In the genomic region with DNA sequence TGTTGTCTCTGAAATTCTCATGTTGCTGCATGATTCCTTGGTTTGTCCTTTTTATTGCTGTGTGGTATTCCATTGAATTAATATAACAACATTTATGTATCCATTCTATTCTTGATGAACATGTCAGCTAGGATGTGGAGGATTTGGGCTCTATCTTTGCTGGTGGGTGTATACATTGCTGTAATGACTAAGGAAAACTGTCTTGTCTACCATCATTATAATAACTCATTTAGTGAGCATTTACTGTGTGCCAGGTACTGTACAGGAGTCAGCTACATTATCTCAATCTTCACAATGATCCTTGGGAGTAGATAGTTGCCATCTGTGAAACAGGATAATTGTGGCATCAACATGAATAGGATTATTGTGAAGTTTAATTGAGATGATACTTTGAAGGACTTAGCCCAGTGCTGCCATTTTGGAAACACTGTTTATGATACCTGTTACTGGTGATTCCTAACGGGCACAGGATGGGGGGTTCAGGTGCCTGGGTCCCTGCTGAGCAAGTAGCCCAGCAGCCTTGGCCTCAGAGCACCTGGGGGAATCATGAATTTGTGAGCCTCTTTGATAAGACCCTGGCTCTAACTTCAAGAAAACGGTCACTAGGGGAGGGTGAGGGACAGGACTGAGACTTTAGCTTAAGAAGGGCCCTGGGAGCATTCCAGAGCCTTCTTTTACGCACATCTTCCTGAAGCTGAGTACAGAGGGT, we compare ENCODE assay signal across 13 cellular contexts. TPM values are rescaled to one million over a fixed set of nuclear protein-coding genes. Genes with fewer than 3 reads are reported as not detected.
DNase-seq lines count a peak whose midpoint lies in the region; ATAC-seq and TF ChIP-seq lines count a peak whose summit lies in the region.
"Had no signal": no experiment of that assay in that cellular context is flagged by ENCODE, and none has a peak within 500 bp of the region (broad histone marks: within the 10 kb centered on the region; RNA-seq: fewer than 3 reads in every experiment).

No MANE protein-coding gene starts in this region.

- H3K9me3 Mint-ChIP-seq in WTC11 = no peaks in the 10 kb centered on the region

- H3K9ac ChIP-seq in BLaER1 treated with 17β-estradiol and CSF1 and Interleukin-3, amounts not matched to agents 10 nM and 100 nM = peak overlapping the region in 4 of 11 experiments; percentile 85 to 88 (median 88); a peak in 5 of 22 replicates

- peak overlapping the region; percentile 74 for H3K4me3 Mint-ChIP-seq in WTC11

- H3K27me3 ChIP-seq in BLaER1 treated with 17β-estradiol and CSF1 and Interleukin-3, amounts not matched to agents 10 nM and 100 nM = no peaks in the 10 kb centered on the region
- no peaks in the 10 kb centered on the region for H3K27me3 ChIP-seq in lower lobe of right lung (ENCODE audit: low read depth)
- H3K27me3 ChIP-seq: esophagus muscularis mucosa had no signal

- peaks cover 10% of the 10 kb centered on the region for H3K4me1 Mint-ChIP-seq in WTC11

- TF ChIP-seq CTCF in GM12864 (IDR thresholded peaks at IDR 0.05; ENCODE audit: low read depth, low read length, missing control alignments) (no peak), WTC11 (IDR thresholded peaks at IDR 0.05) (no peak), lower lobe of right lung (IDR thresholded peaks at IDR 0.05) (no peak)

- peaks cover 0 to 18% (median 0%) of the 10 kb centered on the region in 11 experiments; a peak in 7 of 22 replicates for H3K36me3 ChIP-seq in BLaER1 treated with 17β-estradiol and CSF1 and Interleukin-3, amounts not matched to agents 10 nM and 100 nM
- no peaks in the 10 kb centered on the region for H3K36me3 ChIP-seq in lower lobe of right lung
- H3K36me3 ChIP-seq: esophagus muscularis mucosa had no signal

- no peak for DNase-seq in GM12864 (ENCODE audit: low read depth)
- no peak for DNase-seq in WTC11 (ENCODE audit: low spot score)
- DNase-seq in lower lobe of right lung = peak; percentile 17
- no peak for DNase-seq in H4 (ENCODE audit: low spot score)
- no peak for DNase-seq in NCI-H1048 (lab: John Stamatoyannopoulos, UW)
- no peak for DNase-seq in NCI-H2227 treated with DMSO at 0.1 percent for 48 hours (lab: John Stamatoyannopoulos, UW)
- no peak for DNase-seq in DMS 273 treated with DMSO at 0.1 percent for 48 hours (lab: John Stamatoyannopoulos, UW)
- DNase-seq: activated effector memory CD4-positive, alpha-beta T cell treated with anti-CD3 and anti-CD28 coated beads, Interleukin-2, amount 50 U/mL, for 16 hours; Right ventricle myocardium superior; stimulated activated CD4-positive, alpha-beta T cell treated with anti-CD3 and anti-CD28 coated beads, Interleukin-1b, Interleukin-23, amount 100 ng/mL, for 48 hours had no signal

- POLR2A ChIA-PET in WTC11 (lab: Charles Lee) = no interaction called here

- H3K4me3 ChIP-seq in BLaER1 treated with 17β-estradiol and CSF1 and Interleukin-3, amounts not matched to agents 10 nM and 100 nM = peak overlapping the region in 2 of 10 experiments; percentile 63 to 80; a peak in 1 of 20 replicates
- H3K4me3 ChIP-seq in GM12864 (ENCODE audit: low read depth, low read length) = peak overlapping the region; percentile 83; the same call in 1 of the 2 replicates
- H3K4me3 ChIP-seq in lower lobe of right lung = no peak overlapping the region
- H3K4me3 ChIP-seq: psoas muscle had no signal

- H4K20me1 ChIP-seq in BLaER1 treated with 17β-estradiol and CSF1 and Interleukin-3, amounts not matched to agents 10 nM and 100 nM = 0 out of 22 replicates have a peak, but pooled peaks cover 0 to 3% (median 0%) of the 10 kb centered on the region in 11 experiments

- H3K4me1 ChIP-seq in BLaER1 treated with 17β-estradiol and CSF1 and Interleukin-3, amounts not matched to agents 10 nM and 100 nM = peaks cover 14 to 30% (median 25%) of the 10 kb centered on the region in 10 experiments
- H3K4me1 ChIP-seq in lower lobe of right lung = peaks cover 6% of the 10 kb centered on the region
- H3K4me1 ChIP-seq: psoas muscle had no signal

- H3K27me3 Mint-ChIP-seq in WTC11 (ENCODE audit: low read depth) = peaks cover 5% of the 10 kb centered on the region; the same call in 1 of the 2 replicates

- no peak overlapping the region for H3K27ac Mint-ChIP-seq in WTC11

- ATAC-seq in WTC11 = no peak
- ATAC-seq in lower lobe of right lung = no peak
- ATAC-seq: psoas muscle had no signal

- H3K9me3 ChIP-seq in BLaER1 treated with 17β-estradiol and CSF1 and Interleukin-3, amounts not matched to agents 10 nM and 100 nM (replicated peaks in 1 of 11) = no peaks in the 10 kb centered on the region
- no peaks in the 10 kb centered on the region for H3K9me3 ChIP-seq in lower lobe of right lung
- H3K9me3 ChIP-seq: esophagus muscularis mucosa, psoas muscle had no signal

- H3K27ac ChIP-seq in BLaER1 treated with 17β-estradiol and CSF1 and Interleukin-3, amounts not matched to agents 10 nM and 100 nM = peak overlapping the region in 7 of 11 experiments; percentile 89 to 96 (median 91); a peak in 13 of 22 replicates
- no peak overlapping the region for H3K27ac ChIP-seq in lower lobe of right lung
- H3K27ac ChIP-seq: psoas muscle had no signal

- intact Hi-C loops in lower lobe of right lung (cut with DNase I) = no loop called here

- H3K4me2 ChIP-seq in BLaER1 treated with 17β-estradiol and CSF1 and Interleukin-3, amounts not matched to agents 10 nM and 100 nM = peak overlapping the region in 7 of 11 experiments; percentile 65 to 84 (median 79); a peak in 11 of 22 replicates

- CTCF ChIA-PET in WTC11 (lab: Charles Lee) = no interaction called here

- peaks cover 7% of the 10 kb centered on the region; the same call in 1 of the 2 replicates for H3K36me3 Mint-ChIP-seq in WTC11

TF ChIP-seq in WTC11, 78 proteins besides CTCF, POLR2A, EP300 and RAD21 (continues in another document):
- TF ChIP-seq FOXP1 (CRISPR knock-in tag; IDR thresholded peaks at IDR 0.05; ENCODE audit: borderline replicate concordance) = no peak
- no peak for TF ChIP-seq FOXK1 (CRISPR knock-in tag; IDR thresholded peaks at IDR 0.05)
- TF ChIP-seq, protein P1, sequence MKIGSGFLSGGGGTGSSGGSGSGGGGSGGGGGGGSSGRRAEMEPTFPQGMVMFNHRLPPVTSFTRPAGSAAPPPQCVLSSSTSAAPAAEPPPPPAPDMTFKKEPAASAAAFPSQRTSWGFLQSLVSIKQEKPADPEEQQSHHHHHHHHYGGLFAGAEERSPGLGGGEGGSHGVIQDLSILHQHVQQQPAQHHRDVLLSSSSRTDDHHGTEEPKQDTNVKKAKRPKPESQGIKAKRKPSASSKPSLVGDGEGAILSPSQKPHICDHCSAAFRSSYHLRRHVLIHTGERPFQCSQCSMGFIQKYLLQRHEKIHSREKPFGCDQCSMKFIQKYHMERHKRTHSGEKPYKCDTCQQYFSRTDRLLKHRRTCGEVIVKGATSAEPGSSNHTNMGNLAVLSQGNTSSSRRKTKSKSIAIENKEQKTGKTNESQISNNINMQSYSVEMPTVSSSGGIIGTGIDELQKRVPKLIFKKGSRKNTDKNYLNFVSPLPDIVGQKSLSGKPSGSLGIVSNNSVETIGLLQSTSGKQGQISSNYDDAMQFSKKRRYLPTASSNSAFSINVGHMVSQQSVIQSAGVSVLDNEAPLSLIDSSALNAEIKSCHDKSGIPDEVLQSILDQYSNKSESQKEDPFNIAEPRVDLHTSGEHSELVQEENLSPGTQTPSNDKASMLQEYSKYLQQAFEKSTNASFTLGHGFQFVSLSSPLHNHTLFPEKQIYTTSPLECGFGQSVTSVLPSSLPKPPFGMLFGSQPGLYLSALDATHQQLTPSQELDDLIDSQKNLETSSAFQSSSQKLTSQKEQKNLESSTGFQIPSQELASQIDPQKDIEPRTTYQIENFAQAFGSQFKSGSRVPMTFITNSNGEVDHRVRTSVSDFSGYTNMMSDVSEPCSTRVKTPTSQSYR (CRISPR knock-in tag; IDR thresholded peaks at IDR 0.05) = no peak
- no peak for TF ChIP-seq NFE2L1 (CRISPR knock-in tag; IDR thresholded peaks at IDR 0.05)
- TF ChIP-seq HMGA2 (CRISPR knock-in tag; IDR thresholded peaks at IDR 0.05) = no peak
- TF ChIP-seq, protein P2, sequence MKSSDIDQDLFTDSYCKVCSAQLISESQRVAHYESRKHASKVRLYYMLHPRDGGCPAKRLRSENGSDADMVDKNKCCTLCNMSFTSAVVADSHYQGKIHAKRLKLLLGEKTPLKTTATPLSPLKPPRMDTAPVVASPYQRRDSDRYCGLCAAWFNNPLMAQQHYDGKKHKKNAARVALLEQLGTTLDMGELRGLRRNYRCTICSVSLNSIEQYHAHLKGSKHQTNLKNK (CRISPR knock-in tag; IDR thresholded peaks at IDR 0.05) = no peak
- TF ChIP-seq, protein P3, sequence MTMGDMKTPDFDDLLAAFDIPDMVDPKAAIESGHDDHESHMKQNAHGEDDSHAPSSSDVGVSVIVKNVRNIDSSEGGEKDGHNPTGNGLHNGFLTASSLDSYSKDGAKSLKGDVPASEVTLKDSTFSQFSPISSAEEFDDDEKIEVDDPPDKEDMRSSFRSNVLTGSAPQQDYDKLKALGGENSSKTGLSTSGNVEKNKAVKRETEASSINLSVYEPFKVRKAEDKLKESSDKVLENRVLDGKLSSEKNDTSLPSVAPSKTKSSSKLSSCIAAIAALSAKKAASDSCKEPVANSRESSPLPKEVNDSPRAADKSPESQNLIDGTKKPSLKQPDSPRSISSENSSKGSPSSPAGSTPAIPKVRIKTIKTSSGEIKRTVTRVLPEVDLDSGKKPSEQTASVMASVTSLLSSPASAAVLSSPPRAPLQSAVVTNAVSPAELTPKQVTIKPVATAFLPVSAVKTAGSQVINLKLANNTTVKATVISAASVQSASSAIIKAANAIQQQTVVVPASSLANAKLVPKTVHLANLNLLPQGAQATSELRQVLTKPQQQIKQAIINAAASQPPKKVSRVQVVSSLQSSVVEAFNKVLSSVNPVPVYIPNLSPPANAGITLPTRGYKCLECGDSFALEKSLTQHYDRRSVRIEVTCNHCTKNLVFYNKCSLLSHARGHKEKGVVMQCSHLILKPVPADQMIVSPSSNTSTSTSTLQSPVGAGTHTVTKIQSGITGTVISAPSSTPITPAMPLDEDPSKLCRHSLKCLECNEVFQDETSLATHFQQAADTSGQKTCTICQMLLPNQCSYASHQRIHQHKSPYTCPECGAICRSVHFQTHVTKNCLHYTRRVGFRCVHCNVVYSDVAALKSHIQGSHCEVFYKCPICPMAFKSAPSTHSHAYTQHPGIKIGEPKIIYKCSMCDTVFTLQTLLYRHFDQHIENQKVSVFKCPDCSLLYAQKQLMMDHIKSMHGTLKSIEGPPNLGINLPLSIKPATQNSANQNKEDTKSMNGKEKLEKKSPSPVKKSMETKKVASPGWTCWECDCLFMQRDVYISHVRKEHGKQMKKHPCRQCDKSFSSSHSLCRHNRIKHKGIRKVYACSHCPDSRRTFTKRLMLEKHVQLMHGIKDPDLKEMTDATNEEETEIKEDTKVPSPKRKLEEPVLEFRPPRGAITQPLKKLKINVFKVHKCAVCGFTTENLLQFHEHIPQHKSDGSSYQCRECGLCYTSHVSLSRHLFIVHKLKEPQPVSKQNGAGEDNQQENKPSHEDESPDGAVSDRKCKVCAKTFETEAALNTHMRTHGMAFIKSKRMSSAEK (CRISPR knock-in tag; IDR thresholded peaks at IDR 0.05; ENCODE audit: borderline replicate concordance) = no peak
- no peak for TF ChIP-seq SOX15 (CRISPR knock-in tag; IDR thresholded peaks at IDR 0.05)
- TF ChIP-seq ESRRA (CRISPR knock-in tag; IDR thresholded peaks at IDR 0.05; ENCODE audit: borderline replicate concordance) = no peak

RNA-seq across cellular contexts. Expression of a gene that starts 1.8 kb away (rescaled TPM):
- total RNA-seq in WTC11 (2021) (34.4 to 36.0 TPM (median 35.0 TPM) in 3 replicates), lower lobe of right lung (1.0 TPM)
- total RNA-seq in H4 (2014; rRNA removed; shearing (Covaris generic)) = 40.1 and 50.1 TPM in 2 replicates

Comparison
In these comparisons a context has a peak if more than half of its experiments do, and no peak if none do; other contexts are left out.
1. RNA of a gene that starts 1.8 kb away (total RNA-seq): 40.1 to 50.1 TPM in H4 and 34.4 to 36.0 TPM in WTC11; 1.0 TPM in lower lobe of right lung (single experiment); every median in the first group is over 10 times any median in the second.